In genomic region chr2:74472086-74472944, GRCh38 we compare ENCODE assay signal across 1 cellular context.
TF ChIP-seq lines count a peak whose summit lies in the region.

MRPL53 (minus strand) TSS chr2:74472680; CDS start chr2:74472660, 20 bp downstream.

TF ChIP-seq in HepG2, 621 proteins besides CTCF, POLR2A, EP300 and RAD21 (continued from another document and continues in another):
- TF ChIP-seq PRDM15 (CRISPR knock-in tag; IDR thresholded peaks at IDR 0.05) (peak; percentile 46; the same call in 1 of the 2 replicates), ZNF567 (CRISPR knock-in tag; IDR thresholded peaks at IDR 0.05; ENCODE audit: borderline replicate concordance) (peak; percentile 99), KLF13 (CRISPR knock-in tag; IDR thresholded peaks at IDR 0.05) (no peak; the same call in none of the 2 replicates), HMG20A (CRISPR knock-in tag; IDR thresholded peaks at IDR 0.05; ENCODE audit: borderline replicate concordance) (no peak; the same call in 1 of the 2 replicates), ZNF737 (CRISPR knock-in tag; IDR thresholded peaks at IDR 0.05; ENCODE audit: borderline replicate concordance) (peak; percentile 95), ZBTB21 (CRISPR knock-in tag; IDR thresholded peaks at IDR 0.05) (peak; percentile 64; the same call in 1 of the 2 replicates), ZKSCAN5 (CRISPR knock-in tag; IDR thresholded peaks at IDR 0.05) (0 out of 2 replicates have a peak, but pooled peaks have one; percentile 50), ZNF577 (CRISPR knock-in tag; IDR thresholded peaks at IDR 0.05; ENCODE audit: borderline replicate concordance, low read depth) (0 out of 2 replicates have a peak, but pooled peaks have one; percentile 77), ZNF713 (CRISPR knock-in tag; IDR thresholded peaks at IDR 0.05) (peak; percentile 93; the same call in 1 of the 2 replicates), FOSL2 (CRISPR knock-in tag; IDR thresholded peaks at IDR 0.05) (peak; percentile 74), ZNF34 (CRISPR knock-in tag; IDR thresholded peaks at IDR 0.05; ENCODE audit: borderline replicate concordance) (peak; percentile 88), FOXA3 (CRISPR knock-in tag; IDR thresholded peaks at IDR 0.05) (peak; percentile 70; the same call in 1 of the 2 replicates), CSRNP1 (CRISPR knock-in tag; IDR thresholded peaks at IDR 0.05) (peak; percentile 94), RBM22 (optimal IDR thresholded peaks at IDR 0.05; ENCODE audit: low read length) (peak; percentile 100), NFATC3 (CRISPR knock-in tag; IDR thresholded peaks at IDR 0.05) (peak; percentile 88; the same call in 1 of the 2 replicates), ZMYM3 (CRISPR knock-in tag; IDR thresholded peaks at IDR 0.05) (peak; percentile 24; the same call in 1 of the 2 replicates), RARG (CRISPR knock-in tag; IDR thresholded peaks at IDR 0.05; ENCODE audit: low read depth) (peak; percentile 96), SMARCE1 (IDR thresholded peaks at IDR 0.05; ENCODE audit: borderline replicate concordance) (no peak), NR2F2 (IDR thresholded peaks at IDR 0.05; ENCODE audit: borderline replicate concordance, low read depth) (peak; percentile 51; the same call in 1 of the 2 replicates), JUN (CRISPR knock-in tag; IDR thresholded peaks at IDR 0.05) (peak; percentile 21; the same call in 1 of the 2 replicates), KLF15 (CRISPR knock-in tag; IDR thresholded peaks at IDR 0.05; ENCODE audit: borderline replicate concordance) (peak; percentile 49; the same call in 1 of the 2 replicates), NFE2 (CRISPR knock-in tag; IDR thresholded peaks at IDR 0.05) (no peak; the same call in 1 of the 2 replicates), HNF4G (IDR thresholded peaks at IDR 0.05; ENCODE audit: borderline replicate concordance, low read depth, low read length) (no peak), HNF4G (CRISPR knock-in tag; IDR thresholded peaks at IDR 0.05; ENCODE audit: borderline replicate concordance, low read depth) (peak; percentile 92), ZNF331 (CRISPR knock-in tag; IDR thresholded peaks at IDR 0.05) (peak; percentile 97), RNF2 (conservative IDR thresholded peaks at IDR 0.05; ENCODE audit: low read depth) (peak; percentile 61; the same call in 1 of the 2 replicates), NONO (IDR thresholded peaks at IDR 0.05) (no peak), NONO (CRISPR knock-in tag; conservative IDR thresholded peaks at IDR 0.05) (peak; percentile 100), ZNF260 (CRISPR knock-in tag; IDR thresholded peaks at IDR 0.05; ENCODE audit: borderline replicate concordance, low read depth) (no peak), JUND (CRISPR knock-in tag; IDR thresholded peaks at IDR 0.05) (no peak), MLXIP (CRISPR knock-in tag; IDR thresholded peaks at IDR 0.05; ENCODE audit: borderline replicate concordance) (no peak), ZBTB42 (CRISPR knock-in tag; IDR thresholded peaks at IDR 0.05) (no peak; the same call in none of the 2 replicates)
- TF ChIP-seq, protein P1, sequence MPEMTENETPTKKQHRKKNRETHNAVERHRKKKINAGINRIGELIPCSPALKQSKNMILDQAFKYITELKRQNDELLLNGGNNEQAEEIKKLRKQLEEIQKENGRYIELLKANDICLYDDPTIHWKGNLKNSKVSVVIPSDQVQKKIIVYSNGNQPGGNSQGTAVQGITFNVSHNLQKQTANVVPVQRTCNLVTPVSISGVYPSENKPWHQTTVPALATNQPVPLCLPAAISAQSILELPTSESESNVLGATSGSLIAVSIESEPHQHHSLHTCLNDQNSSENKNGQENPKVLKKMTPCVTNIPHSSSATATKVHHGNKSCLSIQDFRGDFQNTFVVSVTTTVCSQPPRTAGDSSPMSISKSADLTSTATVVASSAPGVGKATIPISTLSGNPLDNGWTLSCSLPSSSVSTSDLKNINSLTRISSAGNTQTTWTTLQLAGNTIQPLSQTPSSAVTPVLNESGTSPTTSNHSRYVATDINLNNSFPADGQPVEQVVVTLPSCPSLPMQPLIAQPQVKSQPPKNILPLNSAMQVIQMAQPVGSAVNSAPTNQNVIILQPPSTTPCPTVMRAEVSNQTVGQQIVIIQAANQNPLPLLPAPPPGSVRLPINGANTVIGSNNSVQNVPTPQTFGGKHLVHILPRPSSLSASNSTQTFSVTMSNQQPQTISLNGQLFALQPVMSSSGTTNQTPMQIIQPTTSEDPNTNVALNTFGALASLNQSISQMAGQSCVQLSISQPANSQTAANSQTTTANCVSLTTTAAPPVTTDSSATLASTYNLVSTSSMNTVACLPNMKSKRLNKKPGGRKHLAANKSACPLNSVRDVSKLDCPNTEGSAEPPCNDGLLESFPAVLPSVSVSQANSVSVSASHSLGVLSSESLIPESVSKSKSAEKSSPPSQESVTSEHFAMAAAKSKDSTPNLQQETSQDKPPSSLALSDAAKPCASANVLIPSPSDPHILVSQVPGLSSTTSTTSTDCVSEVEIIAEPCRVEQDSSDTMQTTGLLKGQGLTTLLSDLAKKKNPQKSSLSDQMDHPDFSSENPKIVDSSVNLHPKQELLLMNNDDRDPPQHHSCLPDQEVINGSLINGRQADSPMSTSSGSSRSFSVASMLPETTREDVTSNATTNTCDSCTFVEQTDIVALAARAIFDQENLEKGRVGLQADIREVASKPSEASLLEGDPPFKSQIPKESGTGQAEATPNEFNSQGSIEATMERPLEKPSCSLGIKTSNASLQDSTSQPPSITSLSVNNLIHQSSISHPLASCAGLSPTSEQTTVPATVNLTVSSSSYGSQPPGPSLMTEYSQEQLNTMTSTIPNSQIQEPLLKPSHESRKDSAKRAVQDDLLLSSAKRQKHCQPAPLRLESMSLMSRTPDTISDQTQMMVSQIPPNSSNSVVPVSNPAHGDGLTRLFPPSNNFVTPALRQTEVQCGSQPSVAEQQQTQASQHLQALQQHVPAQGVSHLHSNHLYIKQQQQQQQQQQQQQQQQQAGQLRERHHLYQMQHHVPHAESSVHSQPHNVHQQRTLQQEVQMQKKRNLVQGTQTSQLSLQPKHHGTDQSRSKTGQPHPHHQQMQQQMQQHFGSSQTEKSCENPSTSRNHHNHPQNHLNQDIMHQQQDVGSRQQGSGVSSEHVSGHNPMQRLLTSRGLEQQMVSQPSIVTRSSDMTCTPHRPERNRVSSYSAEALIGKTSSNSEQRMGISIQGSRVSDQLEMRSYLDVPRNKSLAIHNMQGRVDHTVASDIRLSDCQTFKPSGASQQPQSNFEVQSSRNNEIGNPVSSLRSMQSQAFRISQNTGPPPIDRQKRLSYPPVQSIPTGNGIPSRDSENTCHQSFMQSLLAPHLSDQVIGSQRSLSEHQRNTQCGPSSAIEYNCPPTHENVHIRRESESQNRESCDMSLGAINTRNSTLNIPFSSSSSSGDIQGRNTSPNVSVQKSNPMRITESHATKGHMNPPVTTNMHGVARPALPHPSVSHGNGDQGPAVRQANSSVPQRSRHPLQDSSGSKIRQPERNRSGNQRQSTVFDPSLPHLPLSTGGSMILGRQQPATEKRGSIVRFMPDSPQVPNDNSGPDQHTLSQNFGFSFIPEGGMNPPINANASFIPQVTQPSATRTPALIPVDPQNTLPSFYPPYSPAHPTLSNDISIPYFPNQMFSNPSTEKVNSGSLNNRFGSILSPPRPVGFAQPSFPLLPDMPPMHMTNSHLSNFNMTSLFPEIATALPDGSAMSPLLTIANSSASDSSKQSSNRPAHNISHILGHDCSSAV (CRISPR knock-in tag; IDR thresholded peaks at IDR 0.05; ENCODE audit: borderline replicate concordance), result peak; percentile 66; the same call in 1 of the 2 replicates
- TF ChIP-seq, protein P2, sequence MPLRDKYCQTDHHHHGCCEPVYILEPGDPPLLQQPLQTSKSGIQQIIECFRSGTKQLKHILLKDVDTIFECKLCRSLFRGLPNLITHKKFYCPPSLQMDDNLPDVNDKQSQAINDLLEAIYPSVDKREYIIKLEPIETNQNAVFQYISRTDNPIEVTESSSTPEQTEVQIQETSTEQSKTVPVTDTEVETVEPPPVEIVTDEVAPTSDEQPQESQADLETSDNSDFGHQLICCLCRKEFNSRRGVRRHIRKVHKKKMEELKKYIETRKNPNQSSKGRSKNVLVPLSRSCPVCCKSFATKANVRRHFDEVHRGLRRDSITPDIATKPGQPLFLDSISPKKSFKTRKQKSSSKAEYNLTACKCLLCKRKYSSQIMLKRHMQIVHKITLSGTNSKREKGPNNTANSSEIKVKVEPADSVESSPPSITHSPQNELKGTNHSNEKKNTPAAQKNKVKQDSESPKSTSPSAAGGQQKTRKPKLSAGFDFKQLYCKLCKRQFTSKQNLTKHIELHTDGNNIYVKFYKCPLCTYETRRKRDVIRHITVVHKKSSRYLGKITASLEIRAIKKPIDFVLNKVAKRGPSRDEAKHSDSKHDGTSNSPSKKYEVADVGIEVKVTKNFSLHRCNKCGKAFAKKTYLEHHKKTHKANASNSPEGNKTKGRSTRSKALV (CRISPR knock-in tag; IDR thresholded peaks at IDR 0.05), result 0 out of 2 replicates have a peak, but pooled peaks have one; percentile 46
- TF ChIP-seq, protein P3, sequence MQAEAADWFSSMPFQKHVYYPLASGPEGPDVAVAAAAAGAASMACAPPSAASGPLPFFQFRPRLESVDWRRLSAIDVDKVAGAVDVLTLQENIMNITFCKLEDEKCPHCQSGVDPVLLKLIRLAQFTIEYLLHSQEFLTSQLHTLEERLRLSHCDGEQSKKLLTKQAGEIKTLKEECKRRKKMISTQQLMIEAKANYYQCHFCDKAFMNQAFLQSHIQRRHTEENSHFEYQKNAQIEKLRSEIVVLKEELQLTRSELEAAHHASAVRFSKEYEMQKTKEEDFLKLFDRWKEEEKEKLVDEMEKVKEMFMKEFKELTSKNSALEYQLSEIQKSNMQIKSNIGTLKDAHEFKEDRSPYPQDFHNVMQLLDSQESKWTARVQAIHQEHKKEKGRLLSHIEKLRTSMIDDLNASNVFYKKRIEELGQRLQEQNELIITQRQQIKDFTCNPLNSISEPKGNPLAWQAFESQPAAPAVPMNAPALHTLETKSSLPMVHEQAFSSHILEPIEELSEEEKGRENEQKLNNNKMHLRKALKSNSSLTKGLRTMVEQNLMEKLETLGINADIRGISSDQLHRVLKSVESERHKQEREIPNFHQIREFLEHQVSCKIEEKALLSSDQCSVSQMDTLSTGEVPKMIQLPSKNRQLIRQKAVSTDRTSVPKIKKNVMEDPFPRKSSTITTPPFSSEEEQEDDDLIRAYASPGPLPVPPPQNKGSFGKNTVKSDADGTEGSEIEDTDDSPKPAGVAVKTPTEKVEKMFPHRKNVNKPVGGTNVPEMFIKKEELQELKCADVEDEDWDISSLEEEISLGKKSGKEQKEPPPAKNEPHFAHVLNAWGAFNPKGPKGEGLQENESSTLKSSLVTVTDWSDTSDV (CRISPR knock-in tag; IDR thresholded peaks at IDR 0.05), result no peak; the same call in 1 of the 2 replicates
- TF ChIP-seq, protein P4, sequence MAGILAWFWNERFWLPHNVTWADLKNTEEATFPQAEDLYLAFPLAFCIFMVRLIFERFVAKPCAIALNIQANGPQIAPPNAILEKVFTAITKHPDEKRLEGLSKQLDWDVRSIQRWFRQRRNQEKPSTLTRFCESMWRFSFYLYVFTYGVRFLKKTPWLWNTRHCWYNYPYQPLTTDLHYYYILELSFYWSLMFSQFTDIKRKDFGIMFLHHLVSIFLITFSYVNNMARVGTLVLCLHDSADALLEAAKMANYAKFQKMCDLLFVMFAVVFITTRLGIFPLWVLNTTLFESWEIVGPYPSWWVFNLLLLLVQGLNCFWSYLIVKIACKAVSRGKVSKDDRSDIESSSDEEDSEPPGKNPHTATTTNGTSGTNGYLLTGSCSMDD (CRISPR knock-in tag; IDR thresholded peaks at IDR 0.05), result peak; percentile 36; the same call in 1 of the 2 replicates
